ENCODE assay signal across 22 cellular contexts in the genomic region with DNA sequence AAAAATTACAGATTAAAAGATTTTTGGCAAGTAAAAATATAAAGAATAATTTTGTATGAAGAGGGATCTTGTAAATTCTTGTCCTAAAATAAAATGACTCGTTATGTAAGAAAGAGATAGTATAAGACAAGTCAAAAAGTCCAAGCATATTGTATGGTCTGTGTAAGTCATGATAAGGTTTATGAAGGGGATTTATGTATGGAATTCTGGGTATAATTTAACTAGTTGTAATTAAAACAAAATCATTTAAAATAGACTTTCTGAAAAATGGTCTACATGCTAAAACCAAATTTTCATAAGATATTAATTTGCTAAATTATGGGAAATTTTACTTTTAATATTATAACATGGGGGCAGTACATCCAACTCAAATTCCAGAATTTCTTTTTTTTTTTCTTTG. TPM values are rescaled to one million over a fixed set of nuclear protein-coding genes. Genes with fewer than 3 reads are reported as not detected.
"Had no signal": no experiment of that assay in that cellular context is flagged by ENCODE, and none has a peak within 500 bp of the region (broad histone marks: within the 10 kb centered on the region; RNA-seq: fewer than 3 reads in every experiment).

No MANE protein-coding gene starts in this region.

- H3K27ac Mint-ChIP-seq: naive thymus-derived CD8-positive, alpha-beta T cell; stimulated activated effector memory CD8-positive, alpha-beta T cell treated with anti-CD3 and anti-CD28 coated beads, Interleukin-12 subunit alpha, Interleukin-12 subunit beta, amount 100 ng/mL, for 72 hours had no signal

- H3K4me1 Mint-ChIP-seq: naive thymus-derived CD8-positive, alpha-beta T cell; stimulated activated effector memory CD8-positive, alpha-beta T cell treated with anti-CD3 and anti-CD28 coated beads, Interleukin-12 subunit alpha, Interleukin-12 subunit beta, amount 100 ng/mL, for 72 hours had no signal

- H3K4me1 ChIP-seq: heart left ventricle, suprapubic skin, thyroid gland, upper lobe of left lung, uterus had no signal

- FAIRE-seq: islet of Langerhans had no signal

- H3K36me3 ChIP-seq: heart left ventricle, suprapubic skin, thyroid gland, upper lobe of left lung, uterus had no signal

- ATAC-seq: heart left ventricle; left lobe of liver; mucosa of descending colon; naive thymus-derived CD8-positive, alpha-beta T cell; right cardiac atrium; stimulated activated effector memory CD8-positive, alpha-beta T cell treated with anti-CD3 and anti-CD28 coated beads, Interleukin-12 subunit alpha, Interleukin-12 subunit beta, amount 100 ng/mL, for 72 hours; stimulated activated naive CD8-positive, alpha-beta T cell treated with anti-CD3 and anti-CD28 coated beads, Interleukin-15, Interleukin-2, amounts not matched to agents 100 U/mL and 50 U/mL, for 24 hours had no signal

- H3K27me3 ChIP-seq: thyroid gland, upper lobe of left lung, uterus had no signal

- H3K27ac ChIP-seq: dorsolateral prefrontal cortex, heart left ventricle, suprapubic skin, thyroid gland, upper lobe of left lung, uterus had no signal

- H3K36me3 Mint-ChIP-seq: stimulated activated effector memory CD8-positive, alpha-beta T cell treated with anti-CD3 and anti-CD28 coated beads, Interleukin-12 subunit alpha, Interleukin-12 subunit beta, amount 100 ng/mL, for 72 hours had no signal

- H3K4me3 ChIP-seq: dorsolateral prefrontal cortex, heart left ventricle, mucosa of descending colon, suprapubic skin, thyroid gland, upper lobe of left lung, uterus had no signal

- DNase-seq: cortex of kidney; dorsolateral prefrontal cortex; effector CD8-positive, alpha-beta T cell; heart left ventricle; hippocampal formation; mammary epithelial cell; mucosa of descending colon; naive thymus-derived CD8-positive, alpha-beta T cell; posterior cingulate gyrus; right cardiac atrium; stimulated activated CD4-positive, alpha-beta T cell treated with anti-CD3 and anti-CD28 coated beads, Interleukin-4, amount 100 ng/mL, for 1 hour; stimulated activated CD8-positive, alpha-beta memory T cell treated with anti-CD3 and anti-CD28 coated beads, Interleukin-4, amount 100 ng/mL, for 48 hours; stimulated activated naive CD8-positive, alpha-beta T cell treated with anti-CD3 and anti-CD28 coated beads, Interleukin-15, Interleukin-2, amounts not matched to agents 100 U/mL and 50 U/mL, for 24 hours; thyroid gland; upper lobe of left lung; uterus had no signal

- H3K9me3 ChIP-seq: thyroid gland, uterus had no signal

- H3K4me3 Mint-ChIP-seq: naive thymus-derived CD8-positive, alpha-beta T cell; stimulated activated effector memory CD8-positive, alpha-beta T cell treated with anti-CD3 and anti-CD28 coated beads, Interleukin-12 subunit alpha, Interleukin-12 subunit beta, amount 100 ng/mL, for 72 hours had no signal

RNA-seq across cellular contexts. Expression of a gene that starts 43.2 kb away (rescaled TPM):
- total RNA-seq: frontal cortex, mammary epithelial cell, osteocyte had no signal
- polyA plus RNA-seq: mammary epithelial cell; naive thymus-derived CD8-positive, alpha-beta T cell had no signal
